ENCODE assay signal across 26 cellular contexts in genomic region chr18:23859466-23860352, GRCh38.
A peak's percentile ranks its signal among the peaks of the same experiment; 100 is the strongest.
DNase-seq lines count a peak whose midpoint lies in the region; ATAC-seq and TF ChIP-seq lines count a peak whose summit lies in the region.
"Had no signal": no experiment of that assay in that cellular context is flagged by ENCODE, and none has a peak within 500 bp of the region (broad histone marks: within the 10 kb centered on the region; RNA-seq: fewer than 3 reads in every experiment).

No MANE protein-coding gene starts in this region.

- intact Hi-C loops in IMR-90 (cut with micrococcal nuclease) (no loop called here), activated B cell treated with CpG ODN at 0.5 μM for 24 hours (cut with micrococcal nuclease) (loop anchor here (5.0 to 10.0 kb wide), 2 partner anchors 55 to 153 kb away; partner anchors contain the start of gene TTC39C), psoas muscle (cut with DNase I) (no loop called here)

- H4K91ac ChIP-seq in IMR-90 (ENCODE audit: insufficient read depth, low read depth, low read length), result no peak overlapping the region; the same call in 1 of the 2 replicates

- H4K5ac ChIP-seq in IMR-90 (ENCODE audit: low read depth, low read length) (no peak overlapping the region), mesendoderm (ENCODE audit: low read length) (no peak overlapping the region)

- H2AK9ac ChIP-seq in IMR-90 (replicated peaks; ENCODE audit: low read depth, low read length, poor library complexity), result no peak overlapping the region

- TF ChIP-seq CTCF in IMR-90 (conservative IDR thresholded peaks at IDR 0.05; ENCODE audit: low read depth, low read length), result no peak
- TF ChIP-seq CTCF in activated B cell treated with CpG ODN at 0.5 μM for 24 hours (IDR thresholded peaks at IDR 0.05), result no peak
- TF ChIP-seq CTCF in omental fat pad (IDR thresholded peaks at IDR 0.05), result no peak
- no peak for TF ChIP-seq CTCF in psoas muscle (IDR thresholded peaks at IDR 0.05)

- H3K9me3 Mint-ChIP-seq in activated B cell treated with CpG ODN at 0.5 μM for 24 hours, result peaks cover 4% of the 10 kb centered on the region

- no peak overlapping the region for H3K4me3 Mint-ChIP-seq in activated B cell treated with CpG ODN at 0.5 μM for 24 hours
- H3K4me3 Mint-ChIP-seq: activated CD8-positive, alpha-beta T cell treated with anti-CD3 and anti-CD28 coated beads, Interleukin-2, amount 10 ng/mL, durations not matched to agents 7 days and 5 days had no signal

- POLR2A ChIA-PET in IMR-90 (lab: Charles Lee; ENCODE audit: unreplicated experiment) (no interaction called here), activated B cell treated with CpG ODN at 0.5 μM for 24 hours (lab: Charles Lee) (no interaction called here)

- H3K14ac ChIP-seq in IMR-90 (replicated peaks; ENCODE audit: low read depth, low read length), result no peak overlapping the region

- CTCF ChIA-PET in IMR-90 (lab: Yijun Ruan, JAX) (interaction anchor here (0.6 kb wide), 1 partner anchor 41 kb away, joined by 3 read pairs; no protein-coding TSS in a partner anchor), activated B cell treated with CpG ODN at 0.5 μM for 24 hours (lab: Charles Lee) (no interaction called here)

- peaks cover 50% of the 10 kb centered on the region for H3K4me1 Mint-ChIP-seq in activated B cell treated with CpG ODN at 0.5 μM for 24 hours

- peaks cover 19% of the 10 kb centered on the region for H3K9me1 ChIP-seq in IMR-90 (ENCODE audit: insufficient read depth, low read length)

- dilution Hi-C loops in IMR-90 (cut with HindIII; ENCODE audit: low sequenced_read_pairs, unreplicated experiment), result no loop called here

- no peak for TF ChIP-seq POLR2A in IMR-90 (IDR thresholded peaks at IDR 0.05; ENCODE audit: low read depth, low read length)

- no peaks in the 10 kb centered on the region for H3K79me2 ChIP-seq in mesendoderm (ENCODE audit: control insufficient read depth, insufficient read depth, low read length)

- H2AFZ ChIP-seq in IMR-90 (replicated peaks; ENCODE audit: low read length, poor library complexity), result no peak overlapping the region

- H4K20me1 ChIP-seq in BLaER1 (no peaks in the 10 kb centered on the region), IMR-90 (ENCODE audit: insufficient read depth, low read length) (no peaks in the 10 kb centered on the region)

- 0 out of 4 replicates have a peak overlapping the region, but pooled peaks of 1 of the 2 experiments have one; percentile 38 for H4K8ac ChIP-seq in IMR-90 (ENCODE audit: low read depth in 2 of 2, low read length in 2 of 2)
- no peak overlapping the region for H4K8ac ChIP-seq in mesendoderm (ENCODE audit: low read depth, low read length)

- peaks cover 82% of the 10 kb centered on the region for H3K4me1 ChIP-seq in BLaER1
- peaks cover 22% of the 10 kb centered on the region for H3K4me1 ChIP-seq in IMR-90 (ENCODE audit: control insufficient read depth, insufficient read depth, low read length)
- H3K4me1 ChIP-seq in mesendoderm (ENCODE audit: control insufficient read depth, low read depth, low read length), result no peaks in the 10 kb centered on the region
- no peaks in the 10 kb centered on the region for H3K4me1 ChIP-seq in psoas muscle
- H3K4me1 ChIP-seq: Caco-2, suprapubic skin had no signal

- H2BK20ac ChIP-seq in IMR-90 (ENCODE audit: low read depth, low read length), result peak overlapping the region; percentile 55; the same call in 1 of the 2 replicates

- H3K27me3 ChIP-seq in BLaER1 (no peaks in the 10 kb centered on the region), IMR-90 (ENCODE audit: control insufficient read depth, insufficient read depth, low read length) (no peaks in the 10 kb centered on the region), mesendoderm (ENCODE audit: insufficient read depth, low read length, poor library complexity) (no peaks in the 10 kb centered on the region), psoas muscle (ENCODE audit: insufficient read depth in 3 of 3, low read length in 2 of 3) (no peaks in the 10 kb centered on the region)
- H3K27me3 ChIP-seq: suprapubic skin had no signal

- no peak overlapping the region for H2BK15ac ChIP-seq in IMR-90 (ENCODE audit: low read depth, low read length)
- H2BK15ac ChIP-seq in mesendoderm (replicated peaks; ENCODE audit: low read depth), result no peak overlapping the region

- no peak overlapping the region for H3K9ac ChIP-seq in BLaER1
- H3K9ac ChIP-seq in IMR-90 (ENCODE audit: low read depth, low read length), result no peak overlapping the region
- no peak overlapping the region for H3K9ac ChIP-seq in mesendoderm (ENCODE audit: low read length)

- TF ChIP-seq RAD21 in IMR-90 (IDR thresholded peaks at IDR 0.05; ENCODE audit: low read length), result no peak

- no peak overlapping the region for H2AK5ac ChIP-seq in IMR-90 (ENCODE audit: low read depth, low read length)
- H2AK5ac ChIP-seq in mesendoderm (ENCODE audit: low read length), result no peak overlapping the region

- H3K9me3 ChIP-seq in BLaER1 (no peaks in the 10 kb centered on the region), IMR-90 (ENCODE audit: control insufficient read depth, insufficient read depth, low read length) (no peaks in the 10 kb centered on the region), psoas muscle (no peaks in the 10 kb centered on the region)
- H3K9me3 ChIP-seq: Caco-2, SJSA1, suprapubic skin had no signal

- H3K36me3 ChIP-seq in BLaER1 (no peaks in the 10 kb centered on the region), IMR-90 (ENCODE audit: control insufficient read depth, insufficient read depth, low read length) (no peaks in the 10 kb centered on the region), mesendoderm (ENCODE audit: control insufficient read depth, insufficient read depth, low read length) (no peaks in the 10 kb centered on the region), psoas muscle (ENCODE audit: insufficient read depth in 1 of 2, low read depth in 1 of 2) (no peaks in the 10 kb centered on the region)
- H3K36me3 ChIP-seq: SJSA1 had no signal

- ATAC-seq in IMR-90 (ENCODE audit: low read depth), result no peak
- no peak for ATAC-seq in activated B cell treated with CpG ODN at 0.5 μM for 24 hours (ENCODE audit: low read depth)
- ATAC-seq in omental fat pad (ENCODE audit: low FRiP score), result no peak
- ATAC-seq in psoas muscle, result no peak
- ATAC-seq: activated CD8-positive, alpha-beta T cell treated with anti-CD3 and anti-CD28 coated beads, Interleukin-2, amount 10 ng/mL, durations not matched to agents 7 days and 5 days had no signal

- no peak overlapping the region for H3K18ac ChIP-seq in IMR-90 (ENCODE audit: low read depth, low read length)
- no peak overlapping the region for H3K18ac ChIP-seq in mesendoderm (ENCODE audit: low read length)

- peak overlapping the region; percentile 36 for H3K27ac Mint-ChIP-seq in activated B cell treated with CpG ODN at 0.5 μM for 24 hours
- H3K27ac Mint-ChIP-seq: activated CD8-positive, alpha-beta T cell treated with anti-CD3 and anti-CD28 coated beads, Interleukin-2, amount 10 ng/mL, durations not matched to agents 7 days and 5 days; IgD-negative memory B cell had no signal

- no peak overlapping the region for H3K4ac ChIP-seq in IMR-90 (ENCODE audit: low read depth, low read length)
- no peak overlapping the region for H3K4ac ChIP-seq in mesendoderm (ENCODE audit: low read depth, low read length)

- no peak overlapping the region for H2BK5ac ChIP-seq in IMR-90 (ENCODE audit: low read depth, low read length, poor library complexity, severe bottlenecking)
- no peak overlapping the region for H2BK5ac ChIP-seq in mesendoderm (ENCODE audit: low read length)

- H3K4me3 ChIP-seq in BLaER1 (no peak overlapping the region), IMR-90 (ENCODE audit: insufficient read depth, low read depth, low read length) (no peak overlapping the region), mesendoderm (ENCODE audit: low read length) (no peak overlapping the region), psoas muscle (no peak overlapping the region)
- H3K4me3 ChIP-seq: SJSA1, smooth muscle cell, suprapubic skin had no signal

- no peaks in the 10 kb centered on the region for H3K36me3 Mint-ChIP-seq in activated B cell treated with CpG ODN at 0.5 μM for 24 hours (ENCODE audit: low read depth)
- H3K36me3 Mint-ChIP-seq: IgD-negative memory B cell had no signal

- H3K23ac ChIP-seq in IMR-90 (ENCODE audit: low read depth, low read length), result no peak overlapping the region
- H3K23ac ChIP-seq in mesendoderm (ENCODE audit: low read length), result no peak overlapping the region

- H3K27ac ChIP-seq in BLaER1 (peak overlapping the region; percentile 31), IMR-90 (ENCODE audit: insufficient read depth, low read length) (no peak overlapping the region), mesendoderm (ENCODE audit: low read depth, low read length) (no peak overlapping the region), psoas muscle (no peak overlapping the region)
- H3K27ac ChIP-seq: HL-60, SJSA1, suprapubic skin had no signal

- no peak overlapping the region for H3K56ac ChIP-seq in IMR-90 (ENCODE audit: extremely low read depth, insufficient read depth, low read length)
- H3K56ac ChIP-seq in mesendoderm (ENCODE audit: low read length), result no peak overlapping the region

- no CpG with 5 or more reads among the region's 4 CpGs for WGBS in IMR-90 (ENCODE audit: extremely low coverage in 2 of 2, insufficient read length in 1 of 2), 2 experiments
- no CpG with 5 or more reads among the region's 4 CpGs for WGBS in mesendoderm (ENCODE audit: extremely low coverage, insufficient coverage, low lambda C conversion rate)
- WGBS in psoas muscle, 3 donors, result 89 to 94% (median 92%) methylated on average over 4 of the region's 4 CpGs

- DNase-seq in IMR-90, result no peak
- DNase-seq in activated B cell treated with CpG ODN at 0.5 μM for 24 hours, result no peak
- peak; percentile 54 for DNase-seq in mesendoderm
- no peak for DNase-seq in omental fat pad (ENCODE audit: low spot score)
- no peak for DNase-seq in OCI-M2 (lab: John Stamatoyannopoulos, UW; ENCODE audit: unreplicated experiment)
- no peak for DNase-seq in psoas muscle
- DNase-seq: ACHN; activated CD4-positive, alpha-beta T cell treated with anti-CD3 and anti-CD28 coated beads for 1 hour; activated CD8-positive, alpha-beta T cell treated with anti-CD3 and anti-CD28 coated beads, Interleukin-2, amount 10 ng/mL, durations not matched to agents 7 days and 5 days; activated T-cell treated with anti-CD3 and anti-CD28 coated beads, Interleukin-2, amount 50 U/mL, for 1 hour; amniotic stem cell; C1 segment of cervical spinal cord; Caco-2; cortex of kidney; DND-41; NCI-H1417 treated with DMSO at 0.1 percent for 48 hours; NCI-H2081 treated with DMSO at 0.1 percent for 48 hours; NCI-H345; NCI-H774; T-helper 1 cell had no signal

- H2BK120ac ChIP-seq in IMR-90 (ENCODE audit: low read depth, low read length), result no peak overlapping the region
- no peak overlapping the region for H2BK120ac ChIP-seq in mesendoderm (ENCODE audit: low read depth, low read length)

- H3K79me1 ChIP-seq in IMR-90 (ENCODE audit: low read depth in 1 of 2, low read length in 2 of 2) (0 out of 4 replicates have a peak, but pooled peaks cover 0 to 2% of the 10 kb centered on the region in 2 experiments), mesendoderm (ENCODE audit: low read length) (no peaks in the 10 kb centered on the region)

- BruUV-seq in IMR-90 (replicated peaks; lab: Mats Ljungman, UMichigan), result no TSS peak

- no peaks in the 10 kb centered on the region for H3K27me3 Mint-ChIP-seq in activated B cell treated with CpG ODN at 0.5 μM for 24 hours
- H3K27me3 Mint-ChIP-seq: IgD-negative memory B cell had no signal

- H3K4me2 ChIP-seq in BLaER1 (no peak overlapping the region), IMR-90 (ENCODE audit: low read depth, low read length) (no peak overlapping the region), mesendoderm (ENCODE audit: low read length) (no peak overlapping the region)
- H3K4me2 ChIP-seq: smooth muscle cell had no signal

- in situ Hi-C loops in IMR-90 (cut with MboI; ENCODE audit: low sequenced_read_pairs), result no loop called here
